In the genomic region with DNA sequence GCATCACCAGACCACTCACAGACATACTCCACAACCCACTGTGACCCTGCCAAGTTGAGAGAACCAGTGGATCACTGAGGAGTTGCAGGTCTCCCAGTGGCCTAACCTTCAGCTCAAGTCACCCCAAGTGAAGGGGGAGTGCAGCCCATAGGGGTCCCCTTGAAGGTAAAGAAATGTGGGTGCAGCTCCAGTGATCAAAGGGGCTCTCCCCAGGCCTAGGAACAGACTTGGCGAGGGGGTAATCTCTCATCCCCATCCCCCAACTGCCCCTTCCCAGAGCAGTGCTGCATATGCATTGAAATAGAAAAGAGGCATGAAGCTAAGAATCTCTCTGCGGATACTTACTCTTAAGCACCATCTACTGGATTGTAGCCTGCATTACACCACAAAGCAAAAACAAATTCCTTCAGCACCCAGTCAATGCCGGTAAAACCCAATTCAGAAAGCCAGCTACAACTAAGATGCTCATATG, we compare ENCODE assay signal across 7 cellular contexts. TPM values are rescaled to one million over a fixed set of nuclear protein-coding genes. Genes with fewer than 3 reads are reported as not detected.
DNase-seq lines count a peak whose midpoint lies in the region; ATAC-seq and TF ChIP-seq lines count a peak whose summit lies in the region.

No MANE protein-coding gene starts in this region.

- no peaks in the 10 kb centered on the region for H4K20me1 ChIP-seq in mammary epithelial cell (ENCODE audit: insufficient read depth, low read length)

- dilution Hi-C loops in mammary epithelial cell (cut with HindIII; ENCODE audit: low sequenced_read_pairs) = no loop called here

- peak; percentile 48 to 71 for TF ChIP-seq CTCF in mammary epithelial cell (conservative IDR thresholded peaks at IDR 0.05 in 1 of 2, IDR thresholded peaks at IDR 0.05 in 1 of 2; ENCODE audit: extremely low read depth in 1 of 2, insufficient read depth in 1 of 2, low read depth in 1 of 2, low read length in 2 of 2)

- no peaks in the 10 kb centered on the region for H3K4me1 ChIP-seq in mammary epithelial cell (ENCODE audit: insufficient read depth, low read length)
- no peaks in the 10 kb centered on the region for H3K4me1 ChIP-seq in mesendoderm (ENCODE audit: control insufficient read depth, low read depth, low read length)

- no peak overlapping the region for H3K4ac ChIP-seq in mesendoderm (ENCODE audit: low read depth, low read length)

- H3K18ac ChIP-seq in mesendoderm (ENCODE audit: low read length) = no peak overlapping the region

- no peak overlapping the region for H2BK5ac ChIP-seq in mesendoderm (ENCODE audit: low read length)

- no peak overlapping the region for H2AK5ac ChIP-seq in mesendoderm (ENCODE audit: low read length)

- H3K4me3 ChIP-seq in mammary epithelial cell (replicated peaks in 1 of 3; ENCODE audit: insufficient read depth in 1 of 3, low read depth in 2 of 3, low read length in 3 of 3) (no peak overlapping the region), mesendoderm (ENCODE audit: low read length) (no peak overlapping the region)

- H3K79me1 ChIP-seq in mesendoderm (ENCODE audit: low read length) = no peaks in the 10 kb centered on the region

- H3K36me3 ChIP-seq in mammary epithelial cell (ENCODE audit: insufficient read depth, low read length) = no peaks in the 10 kb centered on the region
- no peaks in the 10 kb centered on the region for H3K36me3 ChIP-seq in mesendoderm (ENCODE audit: control insufficient read depth, insufficient read depth, low read length)

- H3K27me3 ChIP-seq in mammary epithelial cell (ENCODE audit: insufficient read depth, low read length) (no peaks in the 10 kb centered on the region), mesendoderm (ENCODE audit: insufficient read depth, low read length, poor library complexity) (no peaks in the 10 kb centered on the region)

- H4K8ac ChIP-seq in mesendoderm (ENCODE audit: low read depth, low read length) = no peak overlapping the region

- in situ Hi-C loops in mammary epithelial cell (cut with MboI; ENCODE audit: low sequenced_read_pairs in 2 of 2) = no loop called here

- H2BK15ac ChIP-seq in mesendoderm (replicated peaks; ENCODE audit: low read depth) = no peak overlapping the region

- CTCF ChIA-PET in mammary epithelial cell (lab: Charles Lee; ENCODE audit: low non-redundant PET) = interaction anchor here (0.5 to 0.6 kb wide), 4 partner anchors 75 to 948 kb away, joined by 3 to 12 read pairs (median 4); no protein-coding TSS in a partner anchor

- H3K9ac ChIP-seq in mammary epithelial cell (ENCODE audit: insufficient read depth, low read length) (no peak overlapping the region), mesendoderm (ENCODE audit: low read length) (no peak overlapping the region)

- ATAC-seq in GM19468 (IDR thresholded peaks at IDR 0.05; ENCODE audit: extremely low read depth, unreplicated experiment) (peak; percentile 46), HG02571 (IDR thresholded peaks at IDR 0.05; ENCODE audit: unreplicated experiment) (no peak)

- no peaks in the 10 kb centered on the region for H3K79me2 ChIP-seq in mammary epithelial cell (ENCODE audit: insufficient read depth, low read length)
- H3K79me2 ChIP-seq in mesendoderm (ENCODE audit: control insufficient read depth, insufficient read depth, low read length) = no peaks in the 10 kb centered on the region

- H4K5ac ChIP-seq in mesendoderm (ENCODE audit: low read length) = no peak overlapping the region

- no TSS peak for BruUV-seq in mammary epithelial cell (replicated peaks; lab: Mats Ljungman, UMichigan)

- no peak overlapping the region for H3K56ac ChIP-seq in mesendoderm (ENCODE audit: low read length)

- intact Hi-C loops in mammary epithelial cell (cut with micrococcal nuclease) = loop anchor here (1.0 kb wide), 1 partner anchor 175 kb away; no protein-coding TSS in a partner anchor

- no peak overlapping the region for H2BK120ac ChIP-seq in mesendoderm (ENCODE audit: low read depth, low read length)

- H3K23ac ChIP-seq in mesendoderm (ENCODE audit: low read length) = no peak overlapping the region

- H3K4me2 ChIP-seq in mammary epithelial cell (ENCODE audit: insufficient read depth, low read depth, low read length) (no peak overlapping the region), mesendoderm (ENCODE audit: low read length) (no peak overlapping the region)

- H2AFZ ChIP-seq in mammary epithelial cell (ENCODE audit: low read depth, low read length) = no peak overlapping the region

- peak; percentile 72 for DNase-seq in ELF-1 (ENCODE audit: low read depth, low spot score)
- DNase-seq in NCI-H1105 treated with DMSO at 0.1 percent for 48 hours (lab: John Stamatoyannopoulos, UW) = peak; percentile 19
- DNase-seq in mammary epithelial cell = peak; percentile 23
- peak; percentile 69 for DNase-seq in mesendoderm
- no peak for DNase-seq in SHP77 (lab: John Stamatoyannopoulos, UW)

- H3K9me3 ChIP-seq in mammary epithelial cell (replicated peaks; ENCODE audit: insufficient read depth, low read length) = no peaks in the 10 kb centered on the region

- WGBS in mammary epithelial cell (ENCODE audit: low coverage, missing lambda C conversion rate) = 0% methylated on average over 3 of the region's 3 CpGs
- no CpG with 5 or more reads among the region's 3 CpGs for WGBS in mesendoderm (ENCODE audit: extremely low coverage, insufficient coverage, low lambda C conversion rate)

- H3K27ac ChIP-seq in mammary epithelial cell (ENCODE audit: insufficient read depth, low read depth, low read length) = no peak overlapping the region
- no peak overlapping the region for H3K27ac ChIP-seq in mesendoderm (ENCODE audit: low read depth, low read length)

RNA-seq across cellular contexts. Expression of a gene that starts 27.0 kb away (rescaled TPM):
- total RNA-seq in mammary epithelial cell = 1 to 10 TPM; 3.3 to 4.8 TPM
- 0.95 TPM for polyA plus RNA-seq in mammary epithelial cell
- 0.72 TPM for polyA minus RNA-seq in mammary epithelial cell
- polyA plus RNA-seq in mesendoderm (2013, experiment 1 of 2) = 4.0 TPM
- polyA plus RNA-seq in mesendoderm (2013, experiment 2 of 2) = 3.9 TPM

Comparison
In these comparisons a context has a peak if more than half of its experiments do, and no peak if none do; other contexts are left out.
1. DNase-seq: peak in ELF-1 (single experiment), NCI-H1105 treated with DMSO at 0.1 percent for 48 hours (single experiment), mammary epithelial cell (single experiment) and mesendoderm (single experiment); none in SHP77 (0 of 2).